Comparison of ENCODE assay signal across 18 cellular contexts in genomic region chr6:75419980-75420379, GRCh38.
DNase-seq lines count a peak whose midpoint lies in the region; ATAC-seq and TF ChIP-seq lines count a peak whose summit lies in the region.
"Had no signal": no experiment of that assay in that cellular context is flagged by ENCODE, and none has a peak within 500 bp of the region (broad histone marks: within the 10 kb centered on the region; RNA-seq: fewer than 3 reads in every experiment).

No MANE protein-coding gene starts in this region.

- H3K27ac ChIP-seq in right atrium auricular region (peak overlapping the region in 1 of 2 donors; percentile 24), ascending aorta (peak overlapping the region; percentile 64 to 68), psoas muscle (peak overlapping the region; percentile 12), thoracic aorta (peak overlapping the region; percentile 48 to 60)
- H3K27ac ChIP-seq: 22Rv1, BLaER1 had no signal

- H3K4me1 ChIP-seq in right atrium auricular region (peaks cover 0 to 36% of the 10 kb centered on the region in 2 donors), ascending aorta (peaks cover 14 to 29% of the 10 kb centered on the region in 2 donors), psoas muscle (peaks cover 93% of the 10 kb centered on the region), thoracic aorta (ENCODE audit: control insufficient read depth in 1 of 2, low read depth in 2 of 2) (peaks cover 23 to 68% of the 10 kb centered on the region in 2 donors)
- H3K4me1 ChIP-seq: BLaER1 had no signal

- H3K27me3 ChIP-seq in right atrium auricular region, result no peaks in the 10 kb centered on the region
- no peaks in the 10 kb centered on the region for H3K27me3 ChIP-seq in ascending aorta
- H3K27me3 ChIP-seq in psoas muscle (ENCODE audit: insufficient read depth in 3 of 3, low read length in 2 of 3), result no peaks in the 10 kb centered on the region
- H3K27me3 ChIP-seq in thoracic aorta (replicated peaks; ENCODE audit: insufficient read depth), result no peaks in the 10 kb centered on the region
- H3K27me3 ChIP-seq: BLaER1 had no signal

- peak; percentile 60 for ATAC-seq in Right ventricle myocardium inferior
- no peak for ATAC-seq in psoas muscle
- peak; percentile 57 for ATAC-seq in thoracic aorta (ENCODE audit: insufficient number of reproducible peaks, low FRiP score, low read depth)
- ATAC-seq in GM18909 (IDR thresholded peaks at IDR 0.05; ENCODE audit: poor library complexity, unreplicated experiment), result no peak
- ATAC-seq in HG03280 (IDR thresholded peaks at IDR 0.05; ENCODE audit: unreplicated experiment), result no peak
- ATAC-seq: A549, HepG2 had no signal

- intact Hi-C loops in Right ventricle myocardium inferior (cut with DNase I), result loop anchor here (5.0 kb wide), 1 partner anchor 72 kb away; the partner anchor contains the start of gene FILIP1
- intact Hi-C loops in ascending aorta (cut with DNase I), result loop anchor here (5.0 to 10.0 kb wide), 2 partner anchors 48 to 185 kb away; partner anchors contain the start of gene SENP6
- intact Hi-C loops in psoas muscle (cut with DNase I), result no loop called here

- H3K9me3 ChIP-seq in right atrium auricular region, result no peaks in the 10 kb centered on the region
- no peaks in the 10 kb centered on the region for H3K9me3 ChIP-seq in ascending aorta
- H3K9me3 ChIP-seq in psoas muscle, result no peaks in the 10 kb centered on the region
- no peaks in the 10 kb centered on the region for H3K9me3 ChIP-seq in thoracic aorta
- H3K9me3 ChIP-seq: A549, BLaER1 had no signal

- 64 to 81% (median 73%) methylated on average over 1 of the region's 1 CpG for WGBS in psoas muscle, 3 donors

- TF ChIP-seq CTCF in right atrium auricular region (IDR thresholded peaks at IDR 0.05), result no peak
- no peak for TF ChIP-seq CTCF in ascending aorta (IDR thresholded peaks at IDR 0.05)
- no peak for TF ChIP-seq CTCF in psoas muscle (IDR thresholded peaks at IDR 0.05)
- TF ChIP-seq CTCF in thoracic aorta (IDR thresholded peaks at IDR 0.05), result no peak

- H3K36me3 ChIP-seq in right atrium auricular region (no peaks in the 10 kb centered on the region), ascending aorta (no peaks in the 10 kb centered on the region), psoas muscle (ENCODE audit: insufficient read depth in 1 of 2, low read depth in 1 of 2) (no peaks in the 10 kb centered on the region), thoracic aorta (no peaks in the 10 kb centered on the region)
- H3K36me3 ChIP-seq: BLaER1 had no signal

- DNase-seq in Right ventricle myocardium inferior (ENCODE audit: missing footprints), result no peak
- DNase-seq in right atrium auricular region (ENCODE audit: low spot score), result no peak
- DNase-seq in ascending aorta (ENCODE audit: low spot score in 2 of 2), result no peak
- no peak for DNase-seq in psoas muscle
- no peak for DNase-seq in thoracic aorta (ENCODE audit: low spot score)
- no peak for DNase-seq in NCI-H446 (lab: John Stamatoyannopoulos, UW)
- DNase-seq: AML-193; CD4-positive, alpha-beta memory T cell; DMS153; DMS79; GDM1; H9 had no signal

- no peak overlapping the region for H3K4me3 ChIP-seq in right atrium auricular region
- no peak overlapping the region for H3K4me3 ChIP-seq in ascending aorta
- H3K4me3 ChIP-seq in psoas muscle, result no peak overlapping the region
- H3K4me3 ChIP-seq in thoracic aorta, result no peak overlapping the region
- H3K4me3 ChIP-seq: A549, BLaER1 had no signal

Comparison
In these comparisons a context has a peak if more than half of its experiments do, and no peak if none do; other contexts are left out.
1. ATAC-seq: peak in Right ventricle myocardium inferior (single experiment) and thoracic aorta (single experiment); none in psoas muscle (0 of 4), GM18909 (single experiment) and HG03280 (single experiment).
2. intact Hi-C loops: an anchor here in Right ventricle myocardium inferior (5.0 kb wide) and ascending aorta (5.0 to 10.0 kb wide); none called in psoas muscle.